Comparison of ENCODE assay signal across 18 cellular contexts in the genomic region with DNA sequence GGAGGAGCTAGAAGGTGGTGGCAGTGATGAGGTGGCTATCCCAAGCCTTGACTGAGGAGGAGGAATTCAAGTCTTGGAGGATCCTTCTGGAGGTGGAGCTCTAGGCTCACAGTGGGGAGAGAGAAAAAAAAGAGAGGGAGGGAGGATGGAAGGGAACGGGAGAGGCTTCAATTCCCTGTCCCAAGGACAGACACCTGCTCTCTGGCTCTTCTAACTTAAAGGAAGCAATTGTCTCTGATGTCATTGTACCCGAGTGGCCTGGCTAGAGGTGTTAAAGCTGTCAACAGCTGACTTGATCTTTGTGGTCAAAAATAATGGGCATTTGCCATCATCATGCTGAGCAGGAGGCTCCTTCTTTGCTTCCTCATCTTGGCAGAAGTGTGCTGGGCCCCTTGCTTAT. TPM values are rescaled to one million over a fixed set of nuclear protein-coding genes. Genes with fewer than 3 reads are reported as not detected.
DNase-seq lines count a peak whose midpoint lies in the region; ATAC-seq and TF ChIP-seq lines count a peak whose summit lies in the region.
"Had no signal": no experiment of that assay in that cellular context is flagged by ENCODE, and none has a peak within 500 bp of the region (broad histone marks: within the 10 kb centered on the region; RNA-seq: fewer than 3 reads in every experiment).

No MANE protein-coding gene starts in this region.

- no peak for DNase-seq in T-helper 1 cell
- DNase-seq in stimulated activated naive CD4-positive, alpha-beta T cell (lab: John Stamatoyannopoulos, UW): no peak
- no peak for DNase-seq in NCI-H524 (lab: John Stamatoyannopoulos, UW)
- no peak for DNase-seq in foreskin keratinocyte
- DNase-seq: activated CD4-positive, alpha-beta T cell treated with anti-CD3 and anti-CD28 coated beads, Interleukin-2, amount 10 ng/mL, durations not matched to agents 7 days and 5 days; activated T-cell treated with anti-CD3 and anti-CD28 coated beads, Interleukin-2, amount 50 U/mL, for 72 hours; dermis blood vessel endothelial cell; lower lobe of right lung; MM.1S; NCI-H446; Peyer's patch had no signal

- H3K36me3 Mint-ChIP-seq in T-helper 1 cell treated with Interleukin-12 subunit alpha and Interleukin-12 subunit beta and Interleukin-4 antibody, amounts not matched to agents 30 μg/mL and 1 μg/mL, for 36 hours (ENCODE audit: low read depth): peaks cover 20% of the 10 kb centered on the region

- H3K4me1 ChIP-seq in OCI-LY1 (ENCODE audit: insufficient read depth, low read length, severe bottlenecking) (peaks cover 77% of the 10 kb centered on the region), esophagus (ENCODE audit: control insufficient read depth in 2 of 2, insufficient read depth in 2 of 2, low read length in 1 of 2) (peaks cover 3 to 11% of the 10 kb centered on the region in 2 donors), stomach smooth muscle (ENCODE audit: control insufficient read depth, insufficient read depth, low read length) (peaks cover 68% of the 10 kb centered on the region), foreskin keratinocyte (peaks cover 6% of the 10 kb centered on the region)

- peaks cover 77% of the 10 kb centered on the region for H3K4me1 Mint-ChIP-seq in T-helper 1 cell treated with Interleukin-12 subunit alpha and Interleukin-12 subunit beta and Interleukin-4 antibody, amounts not matched to agents 30 μg/mL and 1 μg/mL, for 36 hours (ENCODE audit: low read depth)

- H3K4me3 ChIP-seq in OCI-LY1 (ENCODE audit: low read depth, low read length, poor library complexity, severe bottlenecking): no peak overlapping the region
- H3K4me3 ChIP-seq in esophagus (ENCODE audit: low read depth in 1 of 2, low read length in 2 of 2): no peak overlapping the region
- H3K4me3 ChIP-seq in stomach smooth muscle (ENCODE audit: low read length in 2 of 2): no peak overlapping the region
- H3K4me3 ChIP-seq: A549, HAP-1, lower lobe of right lung, Peyer's patch had no signal

- H4K20me1 ChIP-seq in OCI-LY1 (ENCODE audit: insufficient read depth, low read length): no peaks in the 10 kb centered on the region

- peaks cover 9% of the 10 kb centered on the region; the same call in 1 of the 2 replicates for H3F3A ChIP-seq in OCI-LY1 (ENCODE audit: insufficient read depth, low read length)

- H2AFZ ChIP-seq in OCI-LY1 (ENCODE audit: low read length): no peak overlapping the region

- H3K4me2 ChIP-seq in OCI-LY1 (ENCODE audit: low read length): peak overlapping the region; percentile 25; the same call in 1 of the 2 replicates
- H3K4me2 ChIP-seq: A549 had no signal

- WGBS in esophagus, 2 donors: 57 to 62% methylated on average over 2 of the region's 2 CpGs

- no peak for TF ChIP-seq CTCF in OCI-LY1 (IDR thresholded peaks at IDR 0.05; ENCODE audit: low read length)
- no peak for TF ChIP-seq CTCF in foreskin keratinocyte (conservative IDR thresholded peaks at IDR 0.05)

- H3K79me2 ChIP-seq in OCI-LY1 (ENCODE audit: insufficient read depth, low read length): no peaks in the 10 kb centered on the region; the same call in 1 of the 2 replicates

- H3K9me3 ChIP-seq in OCI-LY1 (ENCODE audit: low read length): no peaks in the 10 kb centered on the region
- no peaks in the 10 kb centered on the region for H3K9me3 ChIP-seq in esophagus (ENCODE audit: control insufficient read depth in 2 of 2, insufficient read depth in 1 of 2, low read depth in 1 of 2, low read length in 1 of 2)
- H3K9me3 ChIP-seq in stomach smooth muscle (ENCODE audit: control insufficient read depth in 2 of 2, low read length in 2 of 2): no peaks in the 10 kb centered on the region
- H3K9me3 ChIP-seq: A549, HAP-1, lower lobe of right lung, Peyer's patch had no signal

- ATAC-seq in foreskin keratinocyte: no peak
- ATAC-seq: A549; activated T-cell treated with anti-CD3 and anti-CD28 coated beads, Interleukin-2, amount 50 U/mL, for 72 hours; lower lobe of right lung had no signal

- peak overlapping the region; percentile 24 for H3K27ac Mint-ChIP-seq in T-helper 1 cell treated with Interleukin-12 subunit alpha and Interleukin-12 subunit beta and Interleukin-4 antibody, amounts not matched to agents 30 μg/mL and 1 μg/mL, for 36 hours
- H3K27ac Mint-ChIP-seq: activated T-cell treated with anti-CD3 and anti-CD28 coated beads, Interleukin-2, amount 50 U/mL, for 72 hours had no signal

- H3K9ac ChIP-seq in OCI-LY1 (ENCODE audit: low read length) (no peak overlapping the region), stomach smooth muscle (ENCODE audit: low read length in 2 of 2) (no peak overlapping the region)

- no peaks in the 10 kb centered on the region for H3K36me3 ChIP-seq in OCI-LY1 (ENCODE audit: insufficient read depth, low read length)
- H3K36me3 ChIP-seq in esophagus (ENCODE audit: control insufficient read depth in 2 of 2, insufficient read depth in 2 of 2, low read length in 1 of 2): no peaks in the 10 kb centered on the region
- no peaks in the 10 kb centered on the region for H3K36me3 ChIP-seq in stomach smooth muscle (ENCODE audit: control insufficient read depth in 2 of 2, insufficient read depth in 2 of 2, low read length in 2 of 2)
- H3K36me3 ChIP-seq: HAP-1, lower lobe of right lung, Peyer's patch had no signal

- H3K4me3 Mint-ChIP-seq in T-helper 1 cell treated with Interleukin-12 subunit alpha and Interleukin-12 subunit beta and Interleukin-4 antibody, amounts not matched to agents 30 μg/mL and 1 μg/mL, for 36 hours: no peak overlapping the region
- H3K4me3 Mint-ChIP-seq: activated CD4-positive, alpha-beta T cell treated with anti-CD3 and anti-CD28 coated beads, Interleukin-2, amount 10 ng/mL, durations not matched to agents 7 days and 5 days; activated T-cell treated with anti-CD3 and anti-CD28 coated beads, Interleukin-2, amount 50 U/mL, for 72 hours; neural crest cell had no signal

- no peaks in the 10 kb centered on the region for H3K27me3 Mint-ChIP-seq in T-helper 1 cell treated with Interleukin-12 subunit alpha and Interleukin-12 subunit beta and Interleukin-4 antibody, amounts not matched to agents 30 μg/mL and 1 μg/mL, for 36 hours (ENCODE audit: low read depth)
- H3K27me3 Mint-ChIP-seq: activated CD4-positive, alpha-beta T cell treated with anti-CD3 and anti-CD28 coated beads, Interleukin-2, amount 10 ng/mL, durations not matched to agents 7 days and 5 days had no signal

- H3K27me3 ChIP-seq in OCI-LY1 (ENCODE audit: insufficient read depth, low read length) (no peaks in the 10 kb centered on the region), esophagus (ENCODE audit: control insufficient read depth in 1 of 2, insufficient read depth in 2 of 2, low read length in 2 of 2) (no peaks in the 10 kb centered on the region), stomach smooth muscle (ENCODE audit: control insufficient read depth in 1 of 2, insufficient read depth in 2 of 2, low read length in 2 of 2) (no peaks in the 10 kb centered on the region), foreskin keratinocyte (no peaks in the 10 kb centered on the region)
- H3K27me3 ChIP-seq: Peyer's patch had no signal

- no peaks in the 10 kb centered on the region for H3K9me2 ChIP-seq in OCI-LY1 (ENCODE audit: low read depth, low read length)

- peak overlapping the region; percentile 31 for H3K27ac ChIP-seq in OCI-LY1 (ENCODE audit: low read depth, low read length, poor library complexity, severe bottlenecking)
- H3K27ac ChIP-seq in esophagus (ENCODE audit: low read depth in 2 of 2, low read length in 1 of 2): peak overlapping the region; percentile 43 to 89
- peak overlapping the region; percentile 63 for H3K27ac ChIP-seq in stomach smooth muscle (ENCODE audit: low read length)
- no peak overlapping the region for H3K27ac ChIP-seq in foreskin keratinocyte
- H3K27ac ChIP-seq: A549, lower lobe of right lung had no signal

- no peaks in the 10 kb centered on the region for H3K9me3 Mint-ChIP-seq in T-helper 1 cell treated with Interleukin-12 subunit alpha and Interleukin-12 subunit beta and Interleukin-4 antibody, amounts not matched to agents 30 μg/mL and 1 μg/mL, for 36 hours
- H3K9me3 Mint-ChIP-seq: activated CD4-positive, alpha-beta T cell treated with anti-CD3 and anti-CD28 coated beads, Interleukin-2, amount 10 ng/mL, durations not matched to agents 7 days and 5 days; activated T-cell treated with anti-CD3 and anti-CD28 coated beads, Interleukin-2, amount 50 U/mL, for 72 hours; neural crest cell had no signal

RNA-seq across cellular contexts. Expression of a gene that starts 8.3 kb away (rescaled TPM):
- polyA plus RNA-seq in esophagus (10 to 100 TPM; 18.4 to 25.9 TPM), foreskin keratinocyte (3.6 and 4.0 TPM in 2 replicates)
- 6.8 and 8.4 TPM in 2 replicates for total RNA-seq in foreskin keratinocyte
